ENCODE assay signal across 22 cellular contexts in the genomic region with DNA sequence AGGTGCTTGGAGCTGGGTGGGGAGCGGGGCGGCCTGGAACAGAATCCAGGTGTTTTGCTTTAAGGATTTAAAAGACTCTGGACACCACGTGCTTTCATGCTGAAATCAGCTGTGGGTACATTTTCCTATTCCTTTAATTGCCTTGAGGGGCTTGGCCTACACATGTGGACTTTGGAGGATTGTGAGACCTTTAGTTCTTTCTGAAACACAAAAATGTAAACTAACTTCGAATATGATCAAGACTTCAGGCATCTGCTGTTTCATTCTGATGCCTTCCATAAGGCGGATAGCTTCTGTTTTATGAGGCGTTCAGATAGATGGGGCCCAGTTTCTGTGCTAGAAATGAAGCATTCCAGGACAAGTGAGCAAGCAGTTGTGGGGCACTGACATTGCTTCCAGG. TPM values are rescaled to one million over a fixed set of nuclear protein-coding genes. Genes with fewer than 3 reads are reported as not detected.
"Had no signal": no experiment of that assay in that cellular context is flagged by ENCODE, and none has a peak within 500 bp of the region (broad histone marks: within the 10 kb centered on the region; RNA-seq: fewer than 3 reads in every experiment).

No MANE protein-coding gene starts in this region.

- H3K27ac ChIP-seq: gastrocnemius medialis, heart right ventricle, left ventricle myocardium inferior, lower lobe of right lung, parathyroid adenoma, psoas muscle, spleen, stomach, thoracic aorta, transverse colon had no signal

- H3K4me1 ChIP-seq: gastrocnemius medialis, left ventricle myocardium inferior, lower lobe of right lung, parathyroid adenoma, psoas muscle, spleen had no signal

- H3K36me3 ChIP-seq: gastrocnemius medialis, heart right ventricle, left ventricle myocardium inferior, lower lobe of right lung, spleen, stomach, thoracic aorta, transverse colon had no signal

- H3K4me3 ChIP-seq: gastrocnemius medialis, heart right ventricle, left ventricle myocardium inferior, lower lobe of right lung, psoas muscle, spleen, stomach, thoracic aorta, transverse colon had no signal

- DNase-seq: cerebellar nuclear complex; dermis blood vessel endothelial cell; gastrocnemius medialis; heart right ventricle; hypothalamus; islet precursor cell; left ventricle myocardium inferior; lower lobe of right lung; midbrain; psoas muscle; retina; spleen; stimulated activated CD4-positive, alpha-beta T cell treated with anti-CD3 and anti-CD28 coated beads, Interleukin-2, amount 100 ng/mL, for 24 hours; stimulated activated CD4-positive, alpha-beta T cell treated with anti-CD3 and anti-CD28 coated beads, Interleukin-4, amount 100 ng/mL, for 4 hours; stimulated activated naive CD4-positive, alpha-beta T cell; stomach; substantia nigra; transverse colon had no signal

- H3K27me3 ChIP-seq: gastrocnemius medialis, transverse colon had no signal

- H3K9ac ChIP-seq: parathyroid adenoma had no signal

- H2AFZ ChIP-seq: parathyroid adenoma had no signal

- H3K9me3 ChIP-seq: gastrocnemius medialis, heart right ventricle, left ventricle myocardium inferior, lower lobe of right lung, psoas muscle, spleen, stomach, thoracic aorta, transverse colon had no signal

RNA-seq across cellular contexts. Expression of gene NOBOX, which starts 1.4 kb away (rescaled TPM):
- polyA plus RNA-seq: esophagus, heart right ventricle, psoas muscle, spleen, stomach, urinary bladder had no signal
